Comparison of ENCODE assay signal across 32 cellular contexts in genomic region chr1:242004751-242005495, GRCh38. TPM values are rescaled to one million over a fixed set of nuclear protein-coding genes. Genes with fewer than 3 reads are reported as not detected.
DNase-seq lines count a peak whose midpoint lies in the region; ATAC-seq and TF ChIP-seq lines count a peak whose summit lies in the region.
"Had no signal": no experiment of that assay in that cellular context is flagged by ENCODE, and none has a peak within 500 bp of the region (broad histone marks: within the 10 kb centered on the region; RNA-seq: fewer than 3 reads in every experiment).

No MANE protein-coding gene starts in this region.

- H3K4me3 ChIP-seq in MG63 (no peak overlapping the region), left lung (no peak overlapping the region)
- H3K4me3 ChIP-seq: ascending aorta, BLaER1, GM12878, pancreas, upper lobe of left lung had no signal

- TF ChIP-seq CTCF in nephron progenitor cell (IDR thresholded peaks at IDR 0.05) (no peak), left lung (IDR thresholded peaks at IDR 0.05) (no peak)

- H3K36me3 Mint-ChIP-seq in dendritic cell treated with granulocyte-macrophage colony-stimulating factor and Interleukin-4, amounts not matched to agents 40 ng/mL and 50 ng/mL, for 4 days (ENCODE audit: low read depth), result no peaks in the 10 kb centered on the region
- no peaks in the 10 kb centered on the region for H3K36me3 Mint-ChIP-seq in nephron progenitor cell (ENCODE audit: low read depth)
- H3K36me3 Mint-ChIP-seq: activated naive CD8-positive, alpha-beta T cell treated with anti-CD3 and anti-CD28 coated beads for 36 hours had no signal

- peak overlapping the region; percentile 13 for H3K27ac Mint-ChIP-seq in dendritic cell treated with granulocyte-macrophage colony-stimulating factor and Interleukin-4, amounts not matched to agents 40 ng/mL and 50 ng/mL, for 4 days
- peak overlapping the region; percentile 39 for H3K27ac Mint-ChIP-seq in nephron progenitor cell
- H3K27ac Mint-ChIP-seq: activated naive CD8-positive, alpha-beta T cell treated with anti-CD3 and anti-CD28 coated beads for 36 hours; nephron had no signal

- H3K4me1 ChIP-seq in left lung, result no peaks in the 10 kb centered on the region
- H3K4me1 ChIP-seq: ascending aorta, pancreas, upper lobe of left lung had no signal

- no peaks in the 10 kb centered on the region for H3K36me3 ChIP-seq in MG63
- H3K36me3 ChIP-seq in left lung, result no peaks in the 10 kb centered on the region
- H3K36me3 ChIP-seq: ascending aorta, BLaER1, pancreas, upper lobe of left lung had no signal

- peak; percentile 44 for DNase-seq in EH (ENCODE audit: low read depth)
- peak; percentile 82 for DNase-seq in MG63
- no peak for DNase-seq in nephron progenitor cell
- no peak for DNase-seq in left lung
- no peak for DNase-seq in NCI-H1694 (lab: John Stamatoyannopoulos, UW)
- DNase-seq in NCI-H526 (lab: John Stamatoyannopoulos, UW), result no peak
- DNase-seq: activated effector memory CD4-positive, alpha-beta T cell treated with anti-CD3 and anti-CD28 coated beads, Interleukin-2, amount 50 U/mL, for 16 hours; activated naive CD8-positive, alpha-beta T cell treated with anti-CD3 and anti-CD28 coated beads for 36 hours; Calu3; dermis blood vessel endothelial cell; DND-41; glutamatergic neuron; KG1; kidney; NCI-H1436 treated with DMSO at 0.1 percent for 48 hours; OCI-M1; pancreas; right cardiac atrium; SHP77; stimulated activated CD4-positive, alpha-beta T cell treated with anti-CD3 and anti-CD28 coated beads, Interleukin-12 subunit alpha, Interleukin-12 subunit beta, amount 100 ng/mL, for 4 hours; stimulated activated CD4-positive, alpha-beta T cell treated with anti-CD3 and anti-CD28 coated beads, Interleukin-4, amount 100 ng/mL, for 1 hour; upper lobe of left lung had no signal

- H3K27me3 ChIP-seq in MG63, result no peaks in the 10 kb centered on the region
- no peaks in the 10 kb centered on the region for H3K27me3 ChIP-seq in left lung
- H3K27me3 ChIP-seq: ascending aorta, BLaER1, pancreas, upper lobe of left lung had no signal

- peaks cover 6% of the 10 kb centered on the region for H3K9me3 ChIP-seq in MG63
- no peaks in the 10 kb centered on the region for H3K9me3 ChIP-seq in left lung
- H3K9me3 ChIP-seq: ascending aorta, BLaER1, pancreas, upper lobe of left lung had no signal

- intact Hi-C loops in dendritic cell treated with granulocyte-macrophage colony-stimulating factor and Interleukin-4, amounts not matched to agents 40 ng/mL and 50 ng/mL, for 4 days (cut with micrococcal nuclease), result no loop called here
- intact Hi-C loops in left lung (cut with DNase I), result no loop called here

- ATAC-seq in left lung (no peak), HG03159 (IDR thresholded peaks at IDR 0.05; ENCODE audit: unreplicated experiment) (no peak)
- ATAC-seq: GM12878, pancreas, right cardiac atrium had no signal

- H3K4me3 Mint-ChIP-seq in dendritic cell treated with granulocyte-macrophage colony-stimulating factor and Interleukin-4, amounts not matched to agents 40 ng/mL and 50 ng/mL, for 4 days, result no peak overlapping the region
- no peak overlapping the region for H3K4me3 Mint-ChIP-seq in nephron progenitor cell
- H3K4me3 Mint-ChIP-seq: activated naive CD8-positive, alpha-beta T cell treated with anti-CD3 and anti-CD28 coated beads for 36 hours; nephron had no signal

- peaks cover 28% of the 10 kb centered on the region for H3K27me3 Mint-ChIP-seq in dendritic cell treated with granulocyte-macrophage colony-stimulating factor and Interleukin-4, amounts not matched to agents 40 ng/mL and 50 ng/mL, for 4 days
- H3K27me3 Mint-ChIP-seq in nephron progenitor cell (ENCODE audit: low read depth, poor library complexity), result peaks cover 12% of the 10 kb centered on the region

- no peaks in the 10 kb centered on the region for H3K9me3 Mint-ChIP-seq in dendritic cell treated with granulocyte-macrophage colony-stimulating factor and Interleukin-4, amounts not matched to agents 40 ng/mL and 50 ng/mL, for 4 days
- no peaks in the 10 kb centered on the region for H3K9me3 Mint-ChIP-seq in nephron progenitor cell
- H3K9me3 Mint-ChIP-seq: activated naive CD8-positive, alpha-beta T cell treated with anti-CD3 and anti-CD28 coated beads for 36 hours; nephron had no signal

- no peak overlapping the region for H3K27ac ChIP-seq in left lung
- H3K27ac ChIP-seq: ascending aorta, BLaER1, pancreas, upper lobe of left lung had no signal

- peaks cover 12% of the 10 kb centered on the region for H3K4me1 Mint-ChIP-seq in dendritic cell treated with granulocyte-macrophage colony-stimulating factor and Interleukin-4, amounts not matched to agents 40 ng/mL and 50 ng/mL, for 4 days (ENCODE audit: low read depth)
- peaks cover 5% of the 10 kb centered on the region for H3K4me1 Mint-ChIP-seq in nephron progenitor cell
- H3K4me1 Mint-ChIP-seq: activated naive CD8-positive, alpha-beta T cell treated with anti-CD3 and anti-CD28 coated beads for 36 hours had no signal

RNA-seq across cellular contexts. Expression of gene MAP1LC3C, which starts 6.0 kb away (rescaled TPM):
- 2.2 and 3.3 TPM in 2 replicates for total RNA-seq in MG63 (2014; rRNA removed; shearing (Covaris generic); ENCODE audit: low replicate concordance)
- 1 to 10 TPM in 1 of 2 donors, under 1 TPM in 1; 0.92 to 1.3 TPM for total RNA-seq in left lung
- total RNA-seq: activated naive CD8-positive, alpha-beta T cell treated with anti-CD3 and anti-CD28 coated beads for 36 hours; ascending aorta; Calu3; dermis blood vessel endothelial cell; GM12878; NCI-H460; T-helper 2 cell treated with Interferon-gamma antibody and Interleukin-4, amounts not matched to agents 100 ng/mL and 5 ng/mL, for 36 hours had no signal

RNA-seq across cellular contexts. Expression of gene BECN2, which starts 47.4 kb away (rescaled TPM):
- not detected in 2 replicates for total RNA-seq in MG63 (2014; rRNA removed; shearing (Covaris generic); ENCODE audit: low replicate concordance)
- not detected for total RNA-seq in left lung
- total RNA-seq: activated naive CD8-positive, alpha-beta T cell treated with anti-CD3 and anti-CD28 coated beads for 36 hours; ascending aorta; Calu3; dermis blood vessel endothelial cell; GM12878; kidney; lung microvascular endothelial cell; mucosa of gallbladder; NCI-H460; pancreas; right cardiac atrium; T-helper 2 cell treated with Interferon-gamma antibody and Interleukin-4, amounts not matched to agents 100 ng/mL and 5 ng/mL, for 36 hours; upper lobe of left lung had no signal

Comparison
In these comparisons a context has a peak if more than half of its experiments do, and no peak if none do; other contexts are left out.
1. DNase-seq: peak in EH (single experiment) and MG63 (single experiment); none in nephron progenitor cell (single experiment), left lung (0 of 2), NCI-H1694 (single experiment) and NCI-H526 (0 of 2).